Comparison of ENCODE assay signal across 24 cellular contexts in the genomic region with DNA sequence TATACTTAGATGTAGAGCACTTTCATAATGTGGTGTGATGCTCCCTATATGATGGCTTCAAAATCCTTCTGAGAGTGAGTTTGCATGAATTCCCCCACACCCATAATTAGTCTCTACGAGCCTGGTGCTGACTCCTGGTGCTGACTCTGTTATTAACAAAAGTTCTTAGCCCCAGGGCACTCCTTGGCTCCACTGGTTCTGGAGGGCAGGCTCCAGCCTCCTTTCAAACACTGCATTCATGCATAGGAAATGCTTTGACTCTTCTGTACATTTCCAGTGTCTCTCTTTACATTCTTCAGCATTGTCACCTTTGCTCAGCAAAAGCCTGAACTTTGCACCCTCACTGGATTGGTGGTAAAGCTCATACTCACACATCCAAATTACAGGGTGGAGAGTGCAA.
"Had no signal": no experiment of that assay in that cellular context is flagged by ENCODE, and none has a peak within 500 bp of the region (broad histone marks: within the 10 kb centered on the region; RNA-seq: fewer than 3 reads in every experiment).

No MANE protein-coding gene starts in this region.

- H3K36me3 Mint-ChIP-seq: activated naive CD4-positive, alpha-beta T cell treated with anti-CD3 and anti-CD28 coated beads, Interleukin-2, amount 10 ng/mL, durations not matched to agents 7 days and 5 days; activated naive CD8-positive, alpha-beta T cell treated with anti-CD3 and anti-CD28 coated beads for 36 hours had no signal

- H3K27ac Mint-ChIP-seq: activated B cell treated with CpG ODN at 0.5 μM for 24 hours; activated CD4-positive, alpha-beta T cell treated with anti-CD3 and anti-CD28 coated beads, Interleukin-2, amount 10 ng/mL, durations not matched to agents 24 days and 14 days; activated naive CD4-positive, alpha-beta T cell treated with anti-CD3 and anti-CD28 coated beads, Interleukin-2, amount 10 ng/mL, durations not matched to agents 7 days and 5 days; activated naive CD8-positive, alpha-beta T cell treated with anti-CD3 and anti-CD28 coated beads for 36 hours; activated T-cell treated with anti-CD3 and anti-CD28 coated beads, Interleukin-2, amount 50 U/mL, for 72 hours; activated T-helper 2 cell treated with anti-CD3 and anti-CD28 coated beads, Interferon-gamma antibody, Interleukin-2, Interleukin-4, amounts not matched to agents 10 μg/mL and 5 μg/mL and 100 μg/mL, durations not matched to agents 14 hours and 24 hours and 36 hours; T-helper 17 cell had no signal

- H3K9ac ChIP-seq: KMS-11 had no signal

- H3K27ac ChIP-seq: brain microvascular endothelial cell, KMS-11 had no signal

- H3K4me2 ChIP-seq: KMS-11 had no signal

- H3K9me3 Mint-ChIP-seq: activated B cell treated with CpG ODN at 0.5 μM for 24 hours; activated CD4-positive, alpha-beta T cell treated with anti-CD3 and anti-CD28 coated beads, Interleukin-2, amount 10 ng/mL, durations not matched to agents 24 days and 14 days; activated naive CD4-positive, alpha-beta T cell treated with anti-CD3 and anti-CD28 coated beads, Interleukin-2, amount 10 ng/mL, durations not matched to agents 7 days and 5 days; activated naive CD8-positive, alpha-beta T cell treated with anti-CD3 and anti-CD28 coated beads for 36 hours; activated T-cell treated with anti-CD3 and anti-CD28 coated beads, Interleukin-2, amount 50 U/mL, for 72 hours; activated T-helper 2 cell treated with anti-CD3 and anti-CD28 coated beads, Interferon-gamma antibody, Interleukin-2, Interleukin-4, amounts not matched to agents 10 μg/mL and 5 μg/mL and 100 μg/mL, durations not matched to agents 14 hours and 24 hours and 36 hours had no signal

- H3K4me1 Mint-ChIP-seq: activated B cell treated with CpG ODN at 0.5 μM for 24 hours; activated CD4-positive, alpha-beta T cell treated with anti-CD3 and anti-CD28 coated beads, Interleukin-2, amount 10 ng/mL, durations not matched to agents 24 days and 14 days; activated naive CD4-positive, alpha-beta T cell treated with anti-CD3 and anti-CD28 coated beads, Interleukin-2, amount 10 ng/mL, durations not matched to agents 7 days and 5 days; activated naive CD8-positive, alpha-beta T cell treated with anti-CD3 and anti-CD28 coated beads for 36 hours; T-helper 17 cell had no signal

- DNase-seq: activated B cell treated with CpG ODN at 0.5 μM for 24 hours; activated CD4-positive, alpha-beta T cell treated with anti-CD3 and anti-CD28 coated beads for 1 hour; activated CD4-positive, alpha-beta T cell treated with anti-CD3 and anti-CD28 coated beads, Interleukin-2, amount 10 ng/mL, durations not matched to agents 24 days and 14 days; activated CD4-positive, alpha-beta T cell treated with anti-CD3 and anti-CD28 coated beads, Interleukin-2, amount 50 U/mL, for 48 hours; activated CD8-positive, alpha-beta memory T cell treated with anti-CD3 and anti-CD28 coated beads for 24 hours; activated gamma-delta T cell treated with Interleukin-2 at 50 U/mL for 16 hours; activated naive CD4-positive, alpha-beta T cell treated with anti-CD3 and anti-CD28 coated beads, Interleukin-2, amount 10 ng/mL, durations not matched to agents 7 days and 5 days; activated naive CD8-positive, alpha-beta T cell treated with anti-CD3 and anti-CD28 coated beads for 36 hours; activated T-cell treated with anti-CD3 and anti-CD28 coated beads, Interleukin-2, amount 50 U/mL, for 72 hours; brain microvascular endothelial cell; caudate nucleus; NCI-H1092 treated with DMSO at 0.1 percent for 48 hours; NCI-H1436 treated with DMSO at 0.1 percent for 48 hours; NCI-H1930; NCI-H2171; NCI-H2227 treated with DMSO at 0.1 percent for 48 hours; NCI-H446 treated with DMSO at 0.1 percent for 48 hours; NCI-H524 treated with DMSO at 0.1 percent for 48 hours; NCI-H774; SIG-M5; T-helper 17 cell; T-helper 9 cell had no signal

- ATAC-seq: activated T-cell treated with anti-CD3 and anti-CD28 coated beads, Interleukin-2, amount 50 U/mL, for 72 hours; T-helper 17 cell had no signal

- H3K4me3 Mint-ChIP-seq: activated B cell treated with CpG ODN at 0.5 μM for 24 hours; activated CD4-positive, alpha-beta T cell treated with anti-CD3 and anti-CD28 coated beads, Interleukin-2, amount 10 ng/mL, durations not matched to agents 24 days and 14 days; activated naive CD4-positive, alpha-beta T cell treated with anti-CD3 and anti-CD28 coated beads, Interleukin-2, amount 10 ng/mL, durations not matched to agents 7 days and 5 days; activated naive CD8-positive, alpha-beta T cell treated with anti-CD3 and anti-CD28 coated beads for 36 hours; activated T-cell treated with anti-CD3 and anti-CD28 coated beads, Interleukin-2, amount 50 U/mL, for 72 hours; T-helper 17 cell had no signal

- H3K36me3 ChIP-seq: brain microvascular endothelial cell had no signal

- H3K27me3 ChIP-seq: brain microvascular endothelial cell had no signal

- H3K27me3 Mint-ChIP-seq: activated B cell treated with CpG ODN at 0.5 μM for 24 hours had no signal
